Comparison of ENCODE assay signal across 11 cellular contexts in genomic region chr3:133742351-133743091, GRCh38. TPM values are rescaled to one million over a fixed set of nuclear protein-coding genes. Genes with fewer than 3 reads are reported as not detected.
DNase-seq lines count a peak whose midpoint lies in the region; TF ChIP-seq lines count a peak whose summit lies in the region.
"Had no signal": no experiment of that assay in that cellular context is flagged by ENCODE, and none has a peak within 500 bp of the region (broad histone marks: within the 10 kb centered on the region; RNA-seq: fewer than 3 reads in every experiment).

No MANE protein-coding gene starts in this region.

- no peak overlapping the region for H3K27ac ChIP-seq in WERI-Rb-1
- H3K27ac ChIP-seq: neutrophil had no signal

- H3K36me3 ChIP-seq in WERI-Rb-1: no peaks in the 10 kb centered on the region
- H3K36me3 ChIP-seq: neutrophil had no signal

- no peak overlapping the region for H3K4me3 ChIP-seq in WERI-Rb-1 (ENCODE audit: low read depth, low read length)

- DNase-seq in GM04503 (ENCODE audit: low read depth): peak; percentile 3
- peak; percentile 70 for DNase-seq in NCI-H2029 (lab: John Stamatoyannopoulos, UW)
- DNase-seq in chondrocyte (ENCODE audit: low spot score): no peak
- no peak for DNase-seq in progenitor cell of endocrine pancreas (ENCODE audit: low spot score, unreplicated experiment)
- DNase-seq in WERI-Rb-1: no peak
- no peak for DNase-seq in LoVo (ENCODE audit: low spot score)
- no peak for DNase-seq in GM19240 (ENCODE audit: insufficient read length, low spot score)
- no peak for DNase-seq in DMS114 treated with DMSO at 0.1 percent for 48 hours (lab: John Stamatoyannopoulos, UW; ENCODE audit: unreplicated experiment)
- DNase-seq: dermis blood vessel endothelial cell, DMS153 had no signal

- H3K27me3 Mint-ChIP-seq in chondrocyte (ENCODE audit: low read depth) (peaks cover under 1% of the 10 kb centered on the region), progenitor cell of endocrine pancreas (no peaks in the 10 kb centered on the region)

- TF ChIP-seq CTCF in chondrocyte (IDR thresholded peaks at IDR 0.05) (peak; percentile 36), progenitor cell of endocrine pancreas (IDR thresholded peaks at IDR 0.05; ENCODE audit: unreplicated experiment) (no peak), WERI-Rb-1 (IDR thresholded peaks at IDR 0.05; ENCODE audit: low read depth, low read length) (no peak)

- peaks cover 17% of the 10 kb centered on the region for H3K9me3 Mint-ChIP-seq in chondrocyte (ENCODE audit: low read depth)
- H3K9me3 Mint-ChIP-seq in progenitor cell of endocrine pancreas (ENCODE audit: low read depth): peaks cover 13% of the 10 kb centered on the region

- H3K4me1 Mint-ChIP-seq in chondrocyte (ENCODE audit: low read depth): peaks cover 14% of the 10 kb centered on the region
- H3K4me1 Mint-ChIP-seq in progenitor cell of endocrine pancreas (ENCODE audit: low read depth): peaks cover 14% of the 10 kb centered on the region

- no peaks in the 10 kb centered on the region for H3K9me3 ChIP-seq in WERI-Rb-1 (ENCODE audit: severe bottlenecking)
- H3K9me3 ChIP-seq: neutrophil had no signal

- peaks cover 16% of the 10 kb centered on the region for H3K27me3 ChIP-seq in WERI-Rb-1 (ENCODE audit: insufficient read depth, low read depth, severe bottlenecking)

- H3K36me3 Mint-ChIP-seq in chondrocyte (ENCODE audit: low read depth) (peaks cover 2% of the 10 kb centered on the region), progenitor cell of endocrine pancreas (ENCODE audit: insufficient read depth) (no peaks in the 10 kb centered on the region)

- H3K27ac Mint-ChIP-seq in chondrocyte (ENCODE audit: unreplicated experiment) (no peak overlapping the region), progenitor cell of endocrine pancreas (peak overlapping the region; percentile 70)

- H3K4me3 Mint-ChIP-seq in chondrocyte (ENCODE audit: unreplicated experiment): no peak overlapping the region
- H3K4me3 Mint-ChIP-seq in progenitor cell of endocrine pancreas (ENCODE audit: low read depth): no peak overlapping the region

RNA-seq across cellular contexts. Expression of gene TF, which starts 3.7 kb away (rescaled TPM):
- total RNA-seq in chondrocyte (1.2 to 3.8 TPM (median 2.2 TPM) in 3 replicates), progenitor cell of endocrine pancreas (3.8 and 4.4 TPM in 2 replicates)

Comparison
In these comparisons a context has a peak if more than half of its experiments do, and no peak if none do; other contexts are left out.
1. DNase-seq: peak in GM04503 (single experiment) and NCI-H2029 (single experiment); none in chondrocyte (single experiment), progenitor cell of endocrine pancreas (single experiment), WERI-Rb-1 (single experiment), LoVo (single experiment), GM19240 (single experiment) and DMS114 treated with DMSO at 0.1 percent for 48 hours (single experiment).